Comparison of ENCODE assay signal across 24 cellular contexts in the genomic region with DNA sequence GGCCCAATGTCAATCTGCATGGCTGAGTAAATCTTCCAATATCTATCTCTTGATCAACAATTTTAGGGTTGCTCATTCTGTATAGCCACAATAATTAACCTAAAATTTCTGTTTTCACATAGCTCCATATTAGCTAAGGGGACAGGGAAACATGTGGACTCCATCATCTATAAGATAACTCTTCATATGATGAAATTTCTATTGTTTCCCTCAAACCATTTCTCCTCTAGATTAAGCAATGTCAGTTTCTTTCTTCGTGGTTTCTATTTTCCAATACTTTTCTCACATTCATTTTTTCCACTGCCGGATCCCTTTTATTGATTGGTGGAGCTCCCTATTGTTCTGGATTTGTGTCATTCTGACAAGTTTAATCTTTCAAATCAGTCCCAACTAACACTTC.
"Had no signal": no experiment of that assay in that cellular context is flagged by ENCODE, and none has a peak within 500 bp of the region (broad histone marks: within the 10 kb centered on the region; RNA-seq: fewer than 3 reads in every experiment).

No MANE protein-coding gene starts in this region.

- H3K27ac ChIP-seq: SJSA1 had no signal

- H3K27me3 Mint-ChIP-seq: activated CD4-positive, alpha-beta memory T cell treated with anti-CD3 and anti-CD28 coated beads for 36 hours; activated CD4-positive, alpha-beta T cell treated with anti-CD3 and anti-CD28 coated beads, Interleukin-2, amount 10 ng/mL, durations not matched to agents 7 days and 5 days had no signal

- DNase-seq: activated CD4-positive, alpha-beta memory T cell treated with anti-CD3 and anti-CD28 coated beads for 36 hours; activated CD4-positive, alpha-beta T cell treated with anti-CD3 and anti-CD28 coated beads, Interleukin-2, amount 10 ng/mL, durations not matched to agents 7 days and 5 days; activated CD4-positive, CD25-positive, alpha-beta regulatory T cell; activated CD8-positive, alpha-beta memory T cell treated with anti-CD3 and anti-CD28 coated beads for 24 hours; activated effector memory CD4-positive, alpha-beta T cell treated with anti-CD3 and anti-CD28 coated beads, Interleukin-2, amount 50 U/mL, for 16 hours; activated naive CD4-positive, alpha-beta T cell treated with Interleukin-2 at 50 U/mL for 16 hours; activated T-cell treated with anti-CD3 and anti-CD28 coated beads, Interleukin-2, amount 50 U/mL, for 4 hours; brain microvascular endothelial cell; MV-4-11; NCI-H1092 treated with DMSO at 0.1 percent for 48 hours; NCI-H1417 treated with DMSO at 0.1 percent for 48 hours; NCI-H1694; NCI-H2029; NCI-H2107; NCI-H345; NCI-H510A; NCI-H526 treated with DMSO at 0.1 percent for 48 hours; NCI-H82; PC-3; SHP77 had no signal

- H3K36me3 ChIP-seq: brain microvascular endothelial cell, SJSA1 had no signal

- H3K4me3 Mint-ChIP-seq: activated CD4-positive, alpha-beta memory T cell treated with anti-CD3 and anti-CD28 coated beads for 36 hours; activated CD4-positive, alpha-beta T cell treated with anti-CD3 and anti-CD28 coated beads, Interleukin-2, amount 10 ng/mL, durations not matched to agents 7 days and 5 days; activated T-cell treated with anti-CD3 and anti-CD28 coated beads, Interleukin-2, amount 50 U/mL, for 4 hours; T-helper 1 cell treated with Interleukin-12 subunit alpha and Interleukin-12 subunit beta and Interleukin-4 antibody, amounts not matched to agents 30 μg/mL and 1 μg/mL, for 36 hours had no signal

- H3K9me3 Mint-ChIP-seq: activated CD4-positive, alpha-beta T cell treated with anti-CD3 and anti-CD28 coated beads, Interleukin-2, amount 10 ng/mL, durations not matched to agents 7 days and 5 days; T-helper 1 cell treated with Interleukin-12 subunit alpha and Interleukin-12 subunit beta and Interleukin-4 antibody, amounts not matched to agents 30 μg/mL and 1 μg/mL, for 36 hours had no signal

- H3K27me3 ChIP-seq: brain microvascular endothelial cell, SJSA1 had no signal

- H3K36me3 Mint-ChIP-seq: activated CD4-positive, alpha-beta memory T cell treated with anti-CD3 and anti-CD28 coated beads for 36 hours; activated naive CD4-positive, alpha-beta T cell treated with anti-CD3 and anti-CD28 coated beads, Interleukin-2, amount 50 U/mL, for 72 hours had no signal

- H3K4me3 ChIP-seq: SJSA1 had no signal

- H3K27ac Mint-ChIP-seq: activated CD4-positive, alpha-beta memory T cell treated with anti-CD3 and anti-CD28 coated beads for 36 hours; activated CD4-positive, alpha-beta T cell treated with anti-CD3 and anti-CD28 coated beads, Interleukin-2, amount 10 ng/mL, durations not matched to agents 7 days and 5 days; T-helper 1 cell treated with Interleukin-12 subunit alpha and Interleukin-12 subunit beta and Interleukin-4 antibody, amounts not matched to agents 30 μg/mL and 1 μg/mL, for 36 hours had no signal

- H3K9me3 ChIP-seq: SJSA1 had no signal

- ATAC-seq: SK-N-SH treated with all-trans-retinoic acid at 6 μM for 48 hours had no signal
